In genomic region chr3:178558637-178559036, GRCh38 we compare ENCODE assay signal across 19 cellular contexts. TPM values are rescaled to one million over a fixed set of nuclear protein-coding genes. Genes with fewer than 3 reads are reported as not detected.
DNase-seq lines count a peak whose midpoint lies in the region; ATAC-seq and TF ChIP-seq lines count a peak whose summit lies in the region.
"Had no signal": no experiment of that assay in that cellular context is flagged by ENCODE, and none has a peak within 500 bp of the region (broad histone marks: within the 10 kb centered on the region; RNA-seq: fewer than 3 reads in every experiment).

No MANE protein-coding gene starts in this region.

- H3K79me2 ChIP-seq in SU-DHL-6 (ENCODE audit: insufficient read depth, low read length), result peaks cover 51% of the 10 kb centered on the region
- H3K79me2 ChIP-seq in smooth muscle cell (ENCODE audit: low read depth), result no peaks in the 10 kb centered on the region

- H3K9me2 ChIP-seq in SU-DHL-6 (replicated peaks; ENCODE audit: insufficient read depth, low read length), result no peaks in the 10 kb centered on the region

- H3K36me3 ChIP-seq in SU-DHL-6 (ENCODE audit: low read length) (peaks cover 36% of the 10 kb centered on the region), mucosa of descending colon (ENCODE audit: low read depth) (no peaks in the 10 kb centered on the region), smooth muscle cell (ENCODE audit: low read depth) (no peaks in the 10 kb centered on the region)
- H3K36me3 ChIP-seq: MG63, neutrophil had no signal

- DNase-seq in NCI-H2196 (lab: John Stamatoyannopoulos, UW; ENCODE audit: unreplicated experiment) (peak; percentile 54), NCI-H2196 treated with DMSO at 0.1 percent for 48 hours (lab: John Stamatoyannopoulos, UW; ENCODE audit: unreplicated experiment) (no peak), NCI-H2107 (lab: John Stamatoyannopoulos, UW) (peak; percentile 83), mucosa of descending colon (no peak), Kasumi-1 (lab: John Stamatoyannopoulos, UW) (no peak), smooth muscle cell (lab: John Stamatoyannopoulos, UW; ENCODE audit: unreplicated experiment) (no peak)
- DNase-seq: activated CD8-positive, alpha-beta T cell treated with anti-CD3 and anti-CD28 coated beads, Interleukin-2, amount 10 ng/mL, durations not matched to agents 7 days and 5 days; activated effector memory CD4-positive, alpha-beta T cell treated with Interleukin-2 at 50 U/mL for 16 hours; CD4-positive, CD25-positive, alpha-beta regulatory T cell; GF-D8; HFFc6; MG63; stimulated activated naive CD8-positive, alpha-beta T cell treated with anti-CD3 and anti-CD28 coated beads, Interleukin-15, amount 100 ng/mL, for 72 hours had no signal

- intact Hi-C loops in mucosa of descending colon (cut with DNase I, micrococcal nuclease), result no loop called here

- no peak for ATAC-seq in mucosa of descending colon
- no peak for ATAC-seq in GM21528 (IDR thresholded peaks at IDR 0.05; ENCODE audit: low FRiP score, unreplicated experiment)
- ATAC-seq: activated CD8-positive, alpha-beta T cell treated with anti-CD3 and anti-CD28 coated beads, Interleukin-2, amount 10 ng/mL, durations not matched to agents 7 days and 5 days; SK-N-SH treated with all-trans-retinoic acid at 6 μM for 48 hours; stimulated activated naive CD8-positive, alpha-beta T cell treated with anti-CD3 and anti-CD28 coated beads, Interleukin-15, amount 100 ng/mL, for 72 hours had no signal

- H4K20me1 ChIP-seq in SU-DHL-6 (ENCODE audit: low read depth, low read length) (no peaks in the 10 kb centered on the region), smooth muscle cell (ENCODE audit: low read depth) (no peaks in the 10 kb centered on the region)

- H3K4me2 ChIP-seq in SU-DHL-6 (ENCODE audit: low read depth, low read length, poor library complexity, severe bottlenecking) (peak overlapping the region; percentile 94), smooth muscle cell (no peak overlapping the region)

- H3K9ac ChIP-seq in SU-DHL-6 (ENCODE audit: low read length), result peak overlapping the region; percentile 84
- no peak overlapping the region for H3K9ac ChIP-seq in smooth muscle cell (ENCODE audit: low read depth)

- no peak for TF ChIP-seq CTCF in SU-DHL-6 (IDR thresholded peaks at IDR 0.05; ENCODE audit: insufficient read depth, low read length, poor library complexity, severe bottlenecking)
- no peak for TF ChIP-seq CTCF in mucosa of descending colon (IDR thresholded peaks at IDR 0.05)
- TF ChIP-seq CTCF in smooth muscle cell (IDR thresholded peaks at IDR 0.05; ENCODE audit: borderline replicate concordance, insufficient read depth, poor library complexity, severe bottlenecking), result no peak

- H3K4me1 ChIP-seq in mucosa of descending colon (ENCODE audit: low read depth), result no peaks in the 10 kb centered on the region
- no peaks in the 10 kb centered on the region for H3K4me1 ChIP-seq in smooth muscle cell (ENCODE audit: low read depth)

- no peak overlapping the region for H2AFZ ChIP-seq in SU-DHL-6 (ENCODE audit: low read depth, low read length, severe bottlenecking)
- no peak overlapping the region for H2AFZ ChIP-seq in smooth muscle cell (ENCODE audit: low read depth)

- H3K27me3 ChIP-seq in SU-DHL-6 (ENCODE audit: low read length) (no peaks in the 10 kb centered on the region), smooth muscle cell (ENCODE audit: low read depth) (no peaks in the 10 kb centered on the region)
- H3K27me3 ChIP-seq: MG63, neutrophil had no signal

- H3F3A ChIP-seq in SU-DHL-6 (ENCODE audit: insufficient read depth) (peaks cover 29% of the 10 kb centered on the region; the same call in 1 of the 2 replicates), smooth muscle cell (ENCODE audit: low read depth) (no peaks in the 10 kb centered on the region)

- 96% methylated on average over 8 of the region's 8 CpGs for WGBS in smooth muscle cell (ENCODE audit: low lambda C conversion rate)

- peak overlapping the region; percentile 94 for H3K4me3 ChIP-seq in SU-DHL-6 (ENCODE audit: insufficient read depth, low read length, poor library complexity, severe bottlenecking)
- H3K4me3 ChIP-seq in mucosa of descending colon, result no peak overlapping the region
- H3K4me3 ChIP-seq in smooth muscle cell, result no peak overlapping the region
- H3K4me3 ChIP-seq: MG63, skin epidermis had no signal

- H3K9me3 ChIP-seq in SU-DHL-6 (ENCODE audit: insufficient read depth, low read length), result no peaks in the 10 kb centered on the region
- no peaks in the 10 kb centered on the region for H3K9me3 ChIP-seq in mucosa of descending colon
- no peaks in the 10 kb centered on the region for H3K9me3 ChIP-seq in smooth muscle cell (replicated peaks; ENCODE audit: low read depth)
- H3K9me3 ChIP-seq: MG63, neutrophil had no signal

- H3K27ac ChIP-seq in SU-DHL-6 (ENCODE audit: low read depth, low read length) (peak overlapping the region; percentile 87), smooth muscle cell (ENCODE audit: low read depth) (no peak overlapping the region)
- H3K27ac ChIP-seq: neutrophil, skin epidermis had no signal

RNA-seq across cellular contexts. Expression of gene KCNMB2, which starts 22.4 kb away (rescaled TPM):
- total RNA-seq in mucosa of descending colon (1 to 10 TPM in 1 of 3 donors, under 1 TPM in 1, not detected in 1; 0.19 to 1.3 TPM), smooth muscle cell (0.09 and 2.5 TPM in 2 replicates)
- polyA plus RNA-seq in smooth muscle cell, result not detected in 2 replicates
- total RNA-seq: A172; activated CD8-positive, alpha-beta T cell treated with anti-CD3 and anti-CD28 coated beads, Interleukin-2, amount 10 ng/mL, durations not matched to agents 7 days and 5 days; CD4-positive, CD25-positive, alpha-beta regulatory T cell; HFFc6 had no signal
- polyA plus RNA-seq: CD4-positive, CD25-positive, alpha-beta regulatory T cell had no signal

Comparison
In these comparisons a context has a peak if more than half of its experiments do, and no peak if none do; other contexts are left out.
1. DNase-seq: peak in NCI-H2196 (single experiment) and NCI-H2107 (single experiment); none in NCI-H2196 treated with DMSO at 0.1 percent for 48 hours (single experiment), mucosa of descending colon (0 of 3), Kasumi-1 (0 of 2) and smooth muscle cell (single experiment).